In the genomic region with DNA sequence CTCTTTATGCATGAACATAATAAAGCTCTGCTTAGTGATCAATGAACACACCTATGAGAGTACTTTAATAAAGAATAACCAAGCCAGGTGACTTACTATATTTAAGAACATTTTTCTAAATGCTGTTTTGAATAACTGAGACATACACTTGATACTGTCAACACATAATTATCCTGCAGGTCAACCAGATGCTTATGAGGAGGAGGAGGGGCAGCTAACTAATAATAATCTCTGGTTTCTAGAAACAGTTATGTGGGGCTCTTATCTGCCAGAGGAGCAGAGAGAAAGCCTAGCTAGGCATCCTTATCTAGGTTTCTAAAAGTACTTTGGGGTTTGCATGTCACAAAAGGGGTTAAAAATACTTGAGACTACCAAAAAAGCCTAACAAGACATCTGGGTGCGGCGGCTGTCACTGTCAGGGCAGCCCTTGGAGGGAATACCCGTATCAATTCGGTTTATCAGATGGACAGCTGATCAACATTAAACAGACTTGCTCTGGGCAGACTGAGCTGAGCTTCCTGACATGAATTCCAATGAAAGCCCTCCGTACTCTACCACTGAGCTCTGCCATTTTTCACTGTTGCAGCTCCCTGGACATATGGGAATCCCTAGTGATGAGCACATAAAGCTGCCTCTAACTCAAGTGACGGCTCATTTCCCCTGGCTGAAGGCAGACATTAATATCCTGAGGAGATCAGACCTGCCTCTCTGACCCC, we compare ENCODE assay signal across 26 cellular contexts.
A peak's percentile ranks its signal among the peaks of the same experiment; 100 is the strongest.
DNase-seq lines count a peak whose midpoint lies in the region; ATAC-seq and TF ChIP-seq lines count a peak whose summit lies in the region.
"Had no signal": no experiment of that assay in that cellular context is flagged by ENCODE, and none has a peak within 500 bp of the region (broad histone marks: within the 10 kb centered on the region; RNA-seq: fewer than 3 reads in every experiment).

No MANE protein-coding gene starts in this region.

- no peak overlapping the region for H3K27ac ChIP-seq in left ventricle myocardium inferior (replicated peaks)
- H3K27ac ChIP-seq in neuronal stem cell (replicated peaks; ENCODE audit: low read length): no peak overlapping the region
- H3K27ac ChIP-seq: esophagus muscularis mucosa, gastrocnemius medialis, KMS-11, Peyer's patch, SK-N-MC, tibial artery had no signal

- H3K9me3 ChIP-seq in HAP-1: no peaks in the 10 kb centered on the region
- H3K9me3 ChIP-seq in left ventricle myocardium inferior (replicated peaks): no peaks in the 10 kb centered on the region
- no peaks in the 10 kb centered on the region for H3K9me3 ChIP-seq in neuronal stem cell (replicated peaks in 1 of 2; ENCODE audit: control insufficient read depth in 2 of 2, insufficient read depth in 1 of 2, low read depth in 1 of 2, low read length in 2 of 2)
- H3K9me3 ChIP-seq: esophagus muscularis mucosa, gastrocnemius medialis, mucosa of descending colon, Peyer's patch, tibial artery had no signal

- peaks cover 61% of the 10 kb centered on the region for H3K4me1 ChIP-seq in HAP-1
- H3K4me1 ChIP-seq in left ventricle myocardium inferior: peaks cover 27% of the 10 kb centered on the region
- H3K4me1 ChIP-seq in neuronal stem cell (ENCODE audit: control insufficient read depth in 2 of 2, insufficient read depth in 1 of 2, low read depth in 1 of 2, low read length in 2 of 2): peaks cover 6 to 30% of the 10 kb centered on the region in 2 donors
- H3K4me1 ChIP-seq: Peyer's patch, tibial artery had no signal

- peak overlapping the region; percentile 1 for H2AFZ ChIP-seq in neuronal stem cell (ENCODE audit: low read length)

- H3K23ac ChIP-seq in neuronal stem cell (ENCODE audit: low read depth, low read length, poor library complexity): no peak overlapping the region

- H2BK5ac ChIP-seq in neuronal stem cell (ENCODE audit: low read length): no peak overlapping the region

- no peak for TF ChIP-seq CTCF in left ventricle myocardium inferior (IDR thresholded peaks at IDR 0.05; ENCODE audit: borderline replicate concordance)

- no peak overlapping the region for H3K4me2 ChIP-seq in neuronal stem cell (ENCODE audit: insufficient read depth, low read length, poor library complexity, severe bottlenecking)
- H3K4me2 ChIP-seq: KMS-11 had no signal

- H3K14ac ChIP-seq in neuronal stem cell (ENCODE audit: low read length): no peak overlapping the region

- H3K36me3 ChIP-seq in HAP-1 (replicated peaks): no peaks in the 10 kb centered on the region
- H3K36me3 ChIP-seq in left ventricle myocardium inferior: no peaks in the 10 kb centered on the region
- H3K36me3 ChIP-seq in neuronal stem cell (replicated peaks in 1 of 2; ENCODE audit: control insufficient read depth in 2 of 2, insufficient read depth in 2 of 2, low read length in 2 of 2): no peaks in the 10 kb centered on the region
- H3K36me3 ChIP-seq: esophagus muscularis mucosa, gastrocnemius medialis, Peyer's patch, tibial artery had no signal

- H3K9ac ChIP-seq in neuronal stem cell (ENCODE audit: low read depth, low read length, poor library complexity): no peak overlapping the region
- H3K9ac ChIP-seq: KMS-11 had no signal

- H2AK5ac ChIP-seq in neuronal stem cell (ENCODE audit: low read depth, low read length): no peak overlapping the region

- ATAC-seq in GM19463 (IDR thresholded peaks at IDR 0.05; ENCODE audit: unreplicated experiment): no peak
- ATAC-seq: gastrocnemius medialis, left colon, mucosa of descending colon had no signal

- H3K79me1 ChIP-seq in neuronal stem cell (ENCODE audit: low read depth, low read length): no peaks in the 10 kb centered on the region

- in situ Hi-C loops in HAP-1 (cut with MboI; ENCODE audit: low sequenced_read_pairs): no loop called here

- no peak overlapping the region for H3K18ac ChIP-seq in neuronal stem cell (ENCODE audit: low read length)

- H2BK15ac ChIP-seq in neuronal stem cell (ENCODE audit: low read length): no peak overlapping the region

- H4K8ac ChIP-seq in neuronal stem cell (ENCODE audit: low read depth, low read length): no peak overlapping the region

- no peak overlapping the region for H2BK120ac ChIP-seq in neuronal stem cell (ENCODE audit: low read depth, low read length)

- DNase-seq in HAP-1 (ENCODE audit: low spot score in 2 of 2) (peak; percentile 36 to 37), SK-N-DZ (ENCODE audit: low spot score) (peak; percentile 89), left ventricle myocardium inferior (no peak), neuronal stem cell (ENCODE audit: low spot score) (no peak), NCI-H1694 treated with DMSO at 0.1 percent for 48 hours (lab: John Stamatoyannopoulos, UW) (no peak), HuH-7 (ENCODE audit: low spot score) (no peak)
- no peak for DNase-seq in activated CD4-positive, alpha-beta T cell treated with anti-CD3 and anti-CD28 coated beads for 4 hours
- DNase-seq: activated naive CD4-positive, alpha-beta T cell; activated T-cell treated with anti-CD3 and anti-CD28 coated beads, Interleukin-2, amount 50 U/mL, for 24 hours; CD4-positive, alpha-beta memory T cell; central memory CD4-positive, alpha-beta T cell; DMS79; effector CD4-positive, alpha-beta T cell; gastrocnemius medialis; left colon; mucosa of descending colon; MV-4-11; NCI-H2029; Peyer's patch; stimulated activated CD4-positive, alpha-beta T cell treated with anti-CD3 and anti-CD28 coated beads, Interleukin-4, amount 100 ng/mL, for 1 hour; T-helper 9 cell; tibial artery had no signal

- H3K27me3 ChIP-seq in HAP-1 (ENCODE audit: low read depth) (no peaks in the 10 kb centered on the region), left ventricle myocardium inferior (ENCODE audit: low read depth) (no peaks in the 10 kb centered on the region), neuronal stem cell (ENCODE audit: control insufficient read depth in 3 of 3, insufficient read depth in 3 of 3, low read depth in 1 of 3, low read length in 3 of 3) (no peaks in the 10 kb centered on the region)
- H3K27me3 ChIP-seq: esophagus muscularis mucosa, gastrocnemius medialis, Peyer's patch, tibial artery had no signal

- H4K91ac ChIP-seq in neuronal stem cell (ENCODE audit: low read depth, low read length, poor library complexity): no peak overlapping the region

- no peak overlapping the region for H3K4ac ChIP-seq in neuronal stem cell (ENCODE audit: low read length)

- intact Hi-C loops in left ventricle myocardium inferior (cut with micrococcal nuclease): no loop called here

- H3K4me3 ChIP-seq in HAP-1 (peak overlapping the region; percentile 5; the same call in 1 of the 2 replicates), left ventricle myocardium inferior (peak overlapping the region; percentile 2), neuronal stem cell (ENCODE audit: low read length in 2 of 2) (no peak overlapping the region)
- H3K4me3 ChIP-seq: esophagus muscularis mucosa, gastrocnemius medialis, mucosa of descending colon, Peyer's patch, SK-N-MC, tibial artery had no signal

- no CpG with 5 or more reads among the region's 6 CpGs for WGBS in neuronal stem cell (ENCODE audit: extremely low coverage in 2 of 2, insufficient read length in 2 of 2, insufficient replicate concordance in 1 of 2), 2 donors

- no peak overlapping the region for H2BK12ac ChIP-seq in neuronal stem cell (ENCODE audit: low read length)

Comparison
In these comparisons a context has a peak if more than half of its experiments do, and no peak if none do; other contexts are left out.
1. DNase-seq: peak in HAP-1 (2 of 2) and SK-N-DZ (single experiment); none in left ventricle myocardium inferior (single experiment), neuronal stem cell (single experiment), NCI-H1694 treated with DMSO at 0.1 percent for 48 hours (single experiment), activated CD4-positive, alpha-beta T cell treated with anti-CD3 and anti-CD28 coated beads for 4 hours (0 of 2) and HuH-7 (single experiment).
2. H3K4me3 ChIP-seq: peak in HAP-1 (single experiment) and left ventricle myocardium inferior (single experiment); none in neuronal stem cell (0 of 2).